ENCODE assay signal across 16 cellular contexts in the genomic region with DNA sequence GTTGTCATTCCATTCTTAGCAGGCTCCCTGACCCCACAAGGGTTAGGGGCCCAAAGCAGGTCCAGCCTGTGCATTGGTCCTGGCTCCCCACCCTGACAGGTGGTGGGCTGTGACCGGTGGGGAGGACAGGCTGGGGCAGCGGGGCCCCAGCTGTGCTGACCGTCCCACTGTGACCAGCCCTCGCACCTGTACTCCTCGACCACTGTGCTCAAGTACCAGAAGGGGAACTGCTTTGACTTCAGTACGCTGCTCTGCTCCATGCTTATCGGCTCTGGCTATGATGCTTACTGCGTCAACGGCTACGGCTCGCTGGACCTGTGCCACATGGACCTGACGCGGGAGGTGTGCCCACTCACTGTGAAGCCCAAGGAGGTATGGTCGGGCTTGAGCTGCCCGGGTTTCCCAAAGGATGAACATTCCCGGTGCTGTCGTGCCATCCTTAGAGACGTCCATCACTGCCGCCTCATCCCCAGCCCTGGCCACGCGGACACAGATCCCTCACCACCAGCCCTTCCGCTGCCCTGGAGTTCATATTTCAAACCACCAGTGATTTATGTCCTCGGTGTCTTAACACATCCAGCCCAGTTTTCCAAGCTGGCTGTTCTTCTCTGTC. TPM values are rescaled to one million over a fixed set of nuclear protein-coding genes. Genes with fewer than 3 reads are reported as not detected.
DNase-seq lines count a peak whose midpoint lies in the region; ATAC-seq and TF ChIP-seq lines count a peak whose summit lies in the region.
"Had no signal": no experiment of that assay in that cellular context is flagged by ENCODE, and none has a peak within 500 bp of the region (broad histone marks: within the 10 kb centered on the region; RNA-seq: fewer than 3 reads in every experiment).

No MANE protein-coding gene starts in this region.

- H2BK5ac ChIP-seq in neuronal stem cell (ENCODE audit: low read length): peak overlapping the region; percentile 33

- H3K27ac ChIP-seq in cardiac muscle cell: peak overlapping the region; percentile 81
- H3K27ac ChIP-seq in neuronal stem cell (replicated peaks; ENCODE audit: low read length): no peak overlapping the region
- H3K27ac ChIP-seq: 22Rv1 had no signal

- H3K27ac Mint-ChIP-seq in endothelial cell (ENCODE audit: unreplicated experiment): peak overlapping the region; percentile 67
- H3K27ac Mint-ChIP-seq in stimulated activated effector memory CD8-positive, alpha-beta T cell treated with anti-CD3 and anti-CD28 coated beads, Interleukin-12 subunit alpha, Interleukin-12 subunit beta, amount 100 ng/mL, for 72 hours: no peak overlapping the region
- no peak overlapping the region for H3K27ac Mint-ChIP-seq in WTC11

- H3K9me3 Mint-ChIP-seq in endothelial cell (ENCODE audit: unreplicated experiment): no peaks in the 10 kb centered on the region
- H3K9me3 Mint-ChIP-seq in stimulated activated effector memory CD8-positive, alpha-beta T cell treated with anti-CD3 and anti-CD28 coated beads, Interleukin-12 subunit alpha, Interleukin-12 subunit beta, amount 100 ng/mL, for 72 hours: no peaks in the 10 kb centered on the region
- H3K9me3 Mint-ChIP-seq in WTC11: peaks cover 2% of the 10 kb centered on the region; the same call in 1 of the 2 replicates

- H3K27me3 Mint-ChIP-seq in endothelial cell (ENCODE audit: unreplicated experiment) (peaks cover 6% of the 10 kb centered on the region), WTC11 (ENCODE audit: low read depth) (no peaks in the 10 kb centered on the region; the same call in 1 of the 2 replicates)

- H3K4me1 ChIP-seq in cardiac muscle cell (ENCODE audit: low read depth) (peaks cover 16% of the 10 kb centered on the region), neuronal stem cell (ENCODE audit: control insufficient read depth in 2 of 2, insufficient read depth in 1 of 2, low read depth in 1 of 2, low read length in 2 of 2) (peaks cover 12 to 17% of the 10 kb centered on the region in 2 donors)

- H2AFZ ChIP-seq in neuronal stem cell (ENCODE audit: low read length): no peak overlapping the region

- H3K4me3 ChIP-seq in cardiac muscle cell: no peak overlapping the region
- no peak overlapping the region for H3K4me3 ChIP-seq in neuronal stem cell (ENCODE audit: low read length in 2 of 2)
- H3K4me3 ChIP-seq: BLaER1 treated with 17β-estradiol and CSF1 and Interleukin-3, amounts not matched to agents 10 nM and 100 nM had no signal

- H4K8ac ChIP-seq in neuronal stem cell (ENCODE audit: low read depth, low read length): peak overlapping the region; percentile 25

- no CpG with 5 or more reads among the region's 23 CpGs for WGBS in neuronal stem cell (ENCODE audit: extremely low coverage in 2 of 2, insufficient read length in 2 of 2, insufficient replicate concordance in 1 of 2), 2 donors

- H3K27me3 ChIP-seq in cardiac muscle cell (no peaks in the 10 kb centered on the region), neuronal stem cell (ENCODE audit: control insufficient read depth in 3 of 3, insufficient read depth in 3 of 3, low read depth in 1 of 3, low read length in 3 of 3) (peaks cover 0 to 5% (median 0%) of the 10 kb centered on the region in 3 experiments)
- H3K27me3 ChIP-seq: BLaER1 treated with 17β-estradiol and CSF1 and Interleukin-3, amounts not matched to agents 10 nM and 100 nM had no signal

- no peak for ATAC-seq in left ventricle myocardium superior
- peak; percentile 8 for ATAC-seq in stimulated activated effector memory CD8-positive, alpha-beta T cell treated with anti-CD3 and anti-CD28 coated beads, Interleukin-12 subunit alpha, Interleukin-12 subunit beta, amount 100 ng/mL, for 72 hours
- ATAC-seq in HG03196 (IDR thresholded peaks at IDR 0.05; ENCODE audit: unreplicated experiment): no peak
- no peak for ATAC-seq in WTC11

- no peak for DNase-seq in cardiac muscle cell (ENCODE audit: low read depth in 1 of 2, low spot score in 1 of 2)
- DNase-seq in left ventricle myocardium superior: no peak
- no peak for DNase-seq in endothelial cell (ENCODE audit: low spot score)
- no peak for DNase-seq in neuronal stem cell (ENCODE audit: low spot score)
- DNase-seq in stimulated activated effector memory CD8-positive, alpha-beta T cell treated with anti-CD3 and anti-CD28 coated beads, Interleukin-12 subunit alpha, Interleukin-12 subunit beta, amount 100 ng/mL, for 72 hours (ENCODE audit: low spot score in 2 of 2): no peak
- no peak for DNase-seq in HPDE6-E6E7 (ENCODE audit: extremely low spot score)
- DNase-seq in WTC11 (ENCODE audit: low spot score): no peak
- DNase-seq: Karpas-422, MV-4-11, NCI-H1417 treated with DMSO at 0.1 percent for 48 hours, NCI-H2029, NCI-H510A treated with DMSO at 0.1 percent for 48 hours had no signal

- H3K36me3 ChIP-seq in cardiac muscle cell: no peaks in the 10 kb centered on the region
- no peaks in the 10 kb centered on the region for H3K36me3 ChIP-seq in neuronal stem cell (replicated peaks in 1 of 2; ENCODE audit: control insufficient read depth in 2 of 2, insufficient read depth in 2 of 2, low read length in 2 of 2)
- H3K36me3 ChIP-seq: BLaER1 treated with 17β-estradiol and CSF1 and Interleukin-3, amounts not matched to agents 10 nM and 100 nM had no signal

- H2BK15ac ChIP-seq in neuronal stem cell (ENCODE audit: low read length): peak overlapping the region; percentile 64

- CTCF ChIA-PET in WTC11 (lab: Charles Lee): no interaction called here

- H3K9ac ChIP-seq in neuronal stem cell (ENCODE audit: low read depth, low read length, poor library complexity): no peak overlapping the region
- H3K9ac ChIP-seq: BLaER1 treated with 17β-estradiol and CSF1 and Interleukin-3, amounts not matched to agents 10 nM and 100 nM had no signal

- H3K4ac ChIP-seq in neuronal stem cell (ENCODE audit: low read length): no peak overlapping the region

- peak overlapping the region; percentile 92 for H3K14ac ChIP-seq in neuronal stem cell (ENCODE audit: low read length)

- H4K91ac ChIP-seq in neuronal stem cell (ENCODE audit: low read depth, low read length, poor library complexity): no peak overlapping the region

- H3K79me1 ChIP-seq in neuronal stem cell (ENCODE audit: low read depth, low read length): peaks cover 3% of the 10 kb centered on the region

- peak overlapping the region; percentile 50 for H3K23ac ChIP-seq in neuronal stem cell (ENCODE audit: low read depth, low read length, poor library complexity)

- H3K9me3 ChIP-seq in cardiac muscle cell (ENCODE audit: low read depth) (no peaks in the 10 kb centered on the region), neuronal stem cell (replicated peaks in 1 of 2; ENCODE audit: control insufficient read depth in 2 of 2, insufficient read depth in 1 of 2, low read depth in 1 of 2, low read length in 2 of 2) (peaks cover 0 to 4% of the 10 kb centered on the region in 2 donors)

- intact Hi-C loops in left ventricle myocardium superior (cut with micrococcal nuclease): no loop called here

- peak overlapping the region; percentile 87 for H3K18ac ChIP-seq in neuronal stem cell (ENCODE audit: low read length)

- H3K4me3 Mint-ChIP-seq in endothelial cell (ENCODE audit: unreplicated experiment): no peak overlapping the region
- no peak overlapping the region for H3K4me3 Mint-ChIP-seq in stimulated activated effector memory CD8-positive, alpha-beta T cell treated with anti-CD3 and anti-CD28 coated beads, Interleukin-12 subunit alpha, Interleukin-12 subunit beta, amount 100 ng/mL, for 72 hours
- H3K4me3 Mint-ChIP-seq in WTC11: no peak overlapping the region

- POLR2A ChIA-PET in WTC11 (lab: Charles Lee): interaction anchor here (0.6 kb wide), 1 partner anchor 1033 kb away, joined by 5 read pairs; no protein-coding TSS in a partner anchor

- H2BK12ac ChIP-seq in neuronal stem cell (ENCODE audit: low read length): peak overlapping the region; percentile 75

- H3K4me1 Mint-ChIP-seq in endothelial cell (ENCODE audit: unreplicated experiment): peaks cover 14% of the 10 kb centered on the region
- no peaks in the 10 kb centered on the region for H3K4me1 Mint-ChIP-seq in stimulated activated effector memory CD8-positive, alpha-beta T cell treated with anti-CD3 and anti-CD28 coated beads, Interleukin-12 subunit alpha, Interleukin-12 subunit beta, amount 100 ng/mL, for 72 hours
- peaks cover 5% of the 10 kb centered on the region; the same call in 1 of the 2 replicates for H3K4me1 Mint-ChIP-seq in WTC11

- H2BK120ac ChIP-seq in neuronal stem cell (ENCODE audit: low read depth, low read length): peak overlapping the region; percentile 41

- H3K36me3 Mint-ChIP-seq in endothelial cell (ENCODE audit: low read depth, unreplicated experiment): no peaks in the 10 kb centered on the region
- H3K36me3 Mint-ChIP-seq in stimulated activated effector memory CD8-positive, alpha-beta T cell treated with anti-CD3 and anti-CD28 coated beads, Interleukin-12 subunit alpha, Interleukin-12 subunit beta, amount 100 ng/mL, for 72 hours: no peaks in the 10 kb centered on the region
- H3K36me3 Mint-ChIP-seq in WTC11: no peaks in the 10 kb centered on the region

- TF ChIP-seq CTCF in cardiac muscle cell (IDR thresholded peaks at IDR 0.05; ENCODE audit: low read depth, low read length) (no peak), endothelial cell (IDR thresholded peaks at IDR 0.05; ENCODE audit: unreplicated experiment) (no peak), WTC11 (IDR thresholded peaks at IDR 0.05) (no peak)

- no peak overlapping the region for H3K4me2 ChIP-seq in neuronal stem cell (ENCODE audit: insufficient read depth, low read length, poor library complexity, severe bottlenecking)

- peak overlapping the region; percentile 20 for H2AK5ac ChIP-seq in neuronal stem cell (ENCODE audit: low read depth, low read length)

TF ChIP-seq in WTC11, 78 proteins besides CTCF, POLR2A, EP300 and RAD21 (continues in another document):
- no peak for TF ChIP-seq HMGA2 (CRISPR knock-in tag; IDR thresholded peaks at IDR 0.05)
- TF ChIP-seq FOXK1 (CRISPR knock-in tag; IDR thresholded peaks at IDR 0.05): no peak
- no peak for TF ChIP-seq SOX15 (CRISPR knock-in tag; IDR thresholded peaks at IDR 0.05)

RNA-seq across cellular contexts. Expression of a gene that starts 7.3 kb away (rescaled TPM):
- total RNA-seq in cardiac muscle cell: 0.83 and 1.2 TPM in 2 replicates
- polyA plus RNA-seq in cardiac muscle cell: 2.0 and 3.4 TPM in 2 replicates
- not detected for total RNA-seq in left ventricle myocardium superior
- total RNA-seq in endothelial cell (ENCODE audit: unreplicated experiment): 1.8 TPM
- 0.28 TPM for polyA plus RNA-seq in neuronal stem cell (2013, experiment 1 of 2)
- 0.21 TPM for polyA plus RNA-seq in neuronal stem cell (2013, experiment 2 of 2)
- total RNA-seq in WTC11 (2021): 0.16 to 0.37 TPM in 2 of 3 replicates, not detected in the other
- total RNA-seq: H1 had no signal

RNA-seq across cellular contexts. Expression of a gene that starts 33.7 kb away (rescaled TPM):
- 46.4 and 52.5 TPM in 2 replicates for total RNA-seq in cardiac muscle cell
- 42.8 and 49.4 TPM in 2 replicates for polyA plus RNA-seq in cardiac muscle cell
- 9.3 TPM for total RNA-seq in left ventricle myocardium superior
- 29.2 TPM for total RNA-seq in endothelial cell (ENCODE audit: unreplicated experiment)
- polyA plus RNA-seq in neuronal stem cell (2013, experiment 1 of 2): 31.8 TPM
- 30.8 TPM for polyA plus RNA-seq in neuronal stem cell (2013, experiment 2 of 2)
- 38.7 to 60.4 TPM (median 41.0 TPM) in 3 replicates for total RNA-seq in WTC11 (2021)

RNA-seq across cellular contexts. Expression of a gene that starts 33.8 kb away (rescaled TPM):
- not detected in 2 replicates for total RNA-seq in cardiac muscle cell
- polyA plus RNA-seq in cardiac muscle cell: 0.41 TPM in 1 of 2 replicates, not detected in the other
- total RNA-seq in left ventricle myocardium superior: 0.82 TPM
- total RNA-seq in endothelial cell (ENCODE audit: unreplicated experiment): 0.31 TPM
- 0.25 TPM for polyA plus RNA-seq in neuronal stem cell (2013, experiment 1 of 2)
- 0.33 TPM for polyA plus RNA-seq in neuronal stem cell (2013, experiment 2 of 2)
- 0.44 to 1.4 TPM (median 0.71 TPM) in 3 replicates for total RNA-seq in WTC11 (2021)
